In the genomic region with DNA sequence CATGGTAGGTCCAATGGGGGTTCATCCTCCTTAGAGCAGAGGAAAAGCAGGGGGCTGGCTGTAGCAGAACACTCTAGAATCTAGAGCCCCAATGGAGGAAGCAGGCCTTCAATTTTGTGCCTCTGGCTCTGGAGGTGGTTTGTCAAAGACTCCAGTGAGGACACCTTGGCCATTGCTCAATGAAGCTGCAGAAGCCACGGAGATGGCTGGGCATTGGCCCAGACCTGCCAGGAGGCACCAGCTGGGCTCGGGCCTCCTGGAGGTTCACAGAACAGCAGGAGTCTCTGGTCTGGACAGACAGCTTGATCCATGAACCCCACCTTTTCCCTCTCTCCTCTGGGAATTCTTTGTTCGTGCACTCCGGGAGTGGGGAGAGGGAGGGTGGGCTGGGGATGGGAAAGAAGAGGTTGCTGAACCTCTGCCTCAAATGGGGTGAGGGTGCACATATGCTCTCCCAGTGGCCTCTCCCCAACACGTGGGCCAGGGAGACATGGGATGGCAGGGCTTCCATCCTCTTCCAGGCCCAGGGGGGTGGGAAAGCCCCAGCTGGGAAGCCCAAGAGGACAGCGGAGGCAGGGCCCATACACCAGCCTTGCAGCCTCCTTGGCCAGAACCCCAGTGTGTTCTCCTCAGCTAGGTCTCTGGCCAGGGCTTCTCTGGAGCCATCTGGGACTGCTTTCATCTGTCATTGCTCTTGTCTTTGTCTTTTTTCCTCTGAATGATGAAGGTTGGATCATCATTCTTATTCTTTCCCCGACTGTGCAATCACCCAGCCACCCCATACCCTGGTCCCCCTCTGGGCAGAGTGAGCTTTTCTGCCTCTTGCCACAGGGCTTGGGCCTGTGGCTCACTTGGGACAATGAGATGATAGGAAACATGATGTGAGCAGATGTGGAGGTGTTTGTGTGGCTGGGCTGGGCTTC, we compare ENCODE assay signal across 25 cellular contexts.
"Had no signal": no experiment of that assay in that cellular context is flagged by ENCODE, and none has a peak within 500 bp of the region (broad histone marks: within the 10 kb centered on the region; RNA-seq: fewer than 3 reads in every experiment).

No MANE protein-coding gene starts in this region.

- H3K27me3 ChIP-seq: hepatocyte, neutrophil, suprapubic skin, tibial artery had no signal

- H3K27me3 Mint-ChIP-seq: stimulated activated naive CD8-positive, alpha-beta T cell treated with anti-CD3 and anti-CD28 coated beads, Interleukin-15, Interleukin-2, amounts not matched to agents 100 ng/mL and 50 ng/mL, for 24 hours had no signal

- H3K4me3 ChIP-seq: heart left ventricle, hepatocyte, lower lobe of right lung, skin epidermis, suprapubic skin, thoracic aorta, tibial artery, upper lobe of right lung had no signal

- H3K9ac ChIP-seq: parathyroid adenoma had no signal

- H3K4me1 ChIP-seq: heart left ventricle, lower lobe of right lung, parathyroid adenoma, suprapubic skin, tibial artery, upper lobe of right lung had no signal

- H3K36me3 Mint-ChIP-seq: naive thymus-derived CD8-positive, alpha-beta T cell; stimulated activated effector memory CD8-positive, alpha-beta T cell treated with anti-CD3 and anti-CD28 coated beads, Interleukin-12 subunit alpha, Interleukin-12 subunit beta, amount 100 ng/mL, for 72 hours had no signal

- H3K9me3 Mint-ChIP-seq: naive thymus-derived CD8-positive, alpha-beta T cell; stimulated activated effector memory CD8-positive, alpha-beta T cell treated with anti-CD3 and anti-CD28 coated beads, Interleukin-12 subunit alpha, Interleukin-12 subunit beta, amount 100 ng/mL, for 72 hours; stimulated activated naive CD8-positive, alpha-beta T cell treated with anti-CD3 and anti-CD28 coated beads, Interleukin-15, Interleukin-2, amounts not matched to agents 100 ng/mL and 50 ng/mL, for 24 hours had no signal

- H3K27ac Mint-ChIP-seq: naive thymus-derived CD8-positive, alpha-beta T cell; nephron; progenitor cell of endocrine pancreas; stimulated activated effector memory CD8-positive, alpha-beta T cell treated with anti-CD3 and anti-CD28 coated beads, Interleukin-12 subunit alpha, Interleukin-12 subunit beta, amount 100 ng/mL, for 72 hours; stimulated activated naive CD8-positive, alpha-beta T cell treated with anti-CD3 and anti-CD28 coated beads, Interleukin-15, Interleukin-2, amounts not matched to agents 100 ng/mL and 50 ng/mL, for 24 hours had no signal

- H3K27ac ChIP-seq: heart left ventricle, hepatocyte, lower lobe of right lung, neutrophil, parathyroid adenoma, skin epidermis, suprapubic skin, thoracic aorta, tibial artery, upper lobe of right lung had no signal

- H3K36me3 ChIP-seq: heart left ventricle, lower lobe of right lung, neutrophil, suprapubic skin, thoracic aorta, tibial artery, upper lobe of right lung had no signal

- H3K9me3 ChIP-seq: heart left ventricle, lower lobe of right lung, neutrophil, suprapubic skin, thoracic aorta, tibial artery, upper lobe of right lung had no signal

- H3K4me3 Mint-ChIP-seq: naive thymus-derived CD8-positive, alpha-beta T cell; nephron; neural crest cell; stimulated activated effector memory CD8-positive, alpha-beta T cell treated with anti-CD3 and anti-CD28 coated beads, Interleukin-12 subunit alpha, Interleukin-12 subunit beta, amount 100 ng/mL, for 72 hours; stimulated activated naive CD8-positive, alpha-beta T cell treated with anti-CD3 and anti-CD28 coated beads, Interleukin-15, Interleukin-2, amounts not matched to agents 100 ng/mL and 50 ng/mL, for 24 hours had no signal

- DNase-seq: heart left ventricle; kidney glomerular epithelial cell; left cardiac atrium; lower lobe of right lung; mammary epithelial cell; mesenchymal stem cell; naive thymus-derived CD8-positive, alpha-beta T cell; occipital lobe; right cardiac atrium; stimulated activated CD4-positive, alpha-beta T cell treated with anti-CD3 and anti-CD28 coated beads, Interleukin-4, amount 100 ng/mL, for 24 hours; stimulated activated naive CD4-positive, alpha-beta T cell; tibial artery; trophoblast cell had no signal

- H3K4me1 Mint-ChIP-seq: nephron; neural crest cell; stimulated activated effector memory CD8-positive, alpha-beta T cell treated with anti-CD3 and anti-CD28 coated beads, Interleukin-12 subunit alpha, Interleukin-12 subunit beta, amount 100 ng/mL, for 72 hours had no signal
